Comparison of ENCODE assay signal across 18 cellular contexts in the genomic region with DNA sequence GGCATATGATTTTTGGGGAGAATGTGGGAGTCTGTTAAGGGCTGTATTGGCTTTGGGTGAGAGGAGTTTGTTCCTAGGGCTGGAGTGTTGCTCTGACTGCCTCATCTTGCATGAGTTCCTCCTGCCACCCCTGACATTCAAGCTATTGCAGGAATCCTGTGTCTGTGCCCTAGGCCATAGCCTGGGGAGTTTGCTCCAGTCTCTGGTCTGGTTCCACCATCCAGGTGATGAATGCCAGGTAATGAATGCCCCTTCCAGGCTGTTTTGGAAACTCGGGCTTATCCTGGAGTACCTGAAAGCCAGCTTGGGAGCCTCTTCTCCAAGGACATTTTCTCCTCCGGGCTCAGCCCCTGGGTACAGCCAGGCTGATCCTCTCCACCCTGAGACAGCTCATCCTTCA.
DNase-seq lines count a peak whose midpoint lies in the region; ATAC-seq and TF ChIP-seq lines count a peak whose summit lies in the region.
"Had no signal": no experiment of that assay in that cellular context is flagged by ENCODE, and none has a peak within 500 bp of the region (broad histone marks: within the 10 kb centered on the region; RNA-seq: fewer than 3 reads in every experiment).

No MANE protein-coding gene starts in this region.

- H3K27me3 ChIP-seq in left ventricle myocardium inferior (ENCODE audit: low read depth): no peaks in the 10 kb centered on the region
- no peaks in the 10 kb centered on the region for H3K27me3 ChIP-seq in right cardiac atrium (ENCODE audit: control insufficient read depth, insufficient read depth)
- H3K27me3 ChIP-seq: BLaER1 treated with 17β-estradiol and CSF1 and Interleukin-3, amounts not matched to agents 10 nM and 100 nM had no signal

- no peak overlapping the region for H3K4me3 ChIP-seq in left ventricle myocardium inferior
- no peak overlapping the region for H3K4me3 ChIP-seq in right cardiac atrium (ENCODE audit: low read length)
- H3K4me3 ChIP-seq: A549; BLaER1 treated with 17β-estradiol and CSF1 and Interleukin-3, amounts not matched to agents 10 nM and 100 nM; GM12878 had no signal

- H3K27me3 Mint-ChIP-seq in activated naive CD8-positive, alpha-beta T cell treated with anti-CD3 and anti-CD28 coated beads, Interleukin-2, amount 50 U/mL, for 24 hours: peaks cover 5% of the 10 kb centered on the region

- no peak overlapping the region for H3K4me3 Mint-ChIP-seq in activated naive CD8-positive, alpha-beta T cell treated with anti-CD3 and anti-CD28 coated beads, Interleukin-2, amount 50 U/mL, for 24 hours
- H3K4me3 Mint-ChIP-seq: B cell; CD4-positive, alpha-beta T cell; CD8-positive, alpha-beta T cell had no signal

- H3K27ac ChIP-seq in left ventricle myocardium inferior (replicated peaks): peak overlapping the region; percentile 57
- no peak overlapping the region for H3K27ac ChIP-seq in right cardiac atrium (ENCODE audit: low read length)
- H3K27ac ChIP-seq: 22Rv1; A549; BLaER1 treated with 17β-estradiol and CSF1 and Interleukin-3, amounts not matched to agents 10 nM and 100 nM; C4-2B had no signal

- no peaks in the 10 kb centered on the region for H3K36me3 ChIP-seq in left ventricle myocardium inferior
- H3K36me3 ChIP-seq: BLaER1 treated with 17β-estradiol and CSF1 and Interleukin-3, amounts not matched to agents 10 nM and 100 nM had no signal

- ATAC-seq in right cardiac atrium (no peak), HG03457 (IDR thresholded peaks at IDR 0.05; ENCODE audit: unreplicated experiment) (no peak)
- no peak for ATAC-seq in activated naive CD8-positive, alpha-beta T cell treated with anti-CD3 and anti-CD28 coated beads, Interleukin-2, amount 50 U/mL, for 24 hours
- ATAC-seq: A549; CD8-positive, alpha-beta T cell; GM12878 had no signal

- H3K9me3 ChIP-seq in left ventricle myocardium inferior (replicated peaks) (no peaks in the 10 kb centered on the region), right cardiac atrium (ENCODE audit: control insufficient read depth, low read length) (no peaks in the 10 kb centered on the region)
- H3K9me3 ChIP-seq: A549; BLaER1 treated with 17β-estradiol and CSF1 and Interleukin-3, amounts not matched to agents 10 nM and 100 nM; Caco-2 had no signal

- no peaks in the 10 kb centered on the region for H3K36me3 Mint-ChIP-seq in activated naive CD8-positive, alpha-beta T cell treated with anti-CD3 and anti-CD28 coated beads, Interleukin-2, amount 50 U/mL, for 24 hours (ENCODE audit: low read depth)
- H3K36me3 Mint-ChIP-seq: CD8-positive, alpha-beta T cell had no signal

- no peak overlapping the region for H3K27ac Mint-ChIP-seq in activated naive CD8-positive, alpha-beta T cell treated with anti-CD3 and anti-CD28 coated beads, Interleukin-2, amount 50 U/mL, for 24 hours
- H3K27ac Mint-ChIP-seq: B cell; CD4-positive, alpha-beta T cell; CD8-positive, alpha-beta T cell had no signal

- no peaks in the 10 kb centered on the region for H3K4me1 Mint-ChIP-seq in activated naive CD8-positive, alpha-beta T cell treated with anti-CD3 and anti-CD28 coated beads, Interleukin-2, amount 50 U/mL, for 24 hours
- H3K4me1 Mint-ChIP-seq: B cell had no signal

- no peak for TF ChIP-seq CTCF in left ventricle myocardium inferior (IDR thresholded peaks at IDR 0.05; ENCODE audit: borderline replicate concordance)

- H3K9me3 Mint-ChIP-seq in activated naive CD8-positive, alpha-beta T cell treated with anti-CD3 and anti-CD28 coated beads, Interleukin-2, amount 50 U/mL, for 24 hours: no peaks in the 10 kb centered on the region
- H3K9me3 Mint-ChIP-seq: CD4-positive, alpha-beta T cell; CD8-positive, alpha-beta T cell had no signal

- H3K4me1 ChIP-seq in left ventricle myocardium inferior (peaks cover 13% of the 10 kb centered on the region), right cardiac atrium (ENCODE audit: control insufficient read depth, insufficient read depth, low read length) (no peaks in the 10 kb centered on the region)
- H3K4me1 ChIP-seq: A549; BLaER1 treated with 17β-estradiol and CSF1 and Interleukin-3, amounts not matched to agents 10 nM and 100 nM; Caco-2 had no signal

- intact Hi-C loops in left ventricle myocardium inferior (cut with micrococcal nuclease) (no loop called here), right cardiac atrium (cut with DNase I) (no loop called here)

- 91% methylated on average over 2 of the region's 2 CpGs for WGBS in right cardiac atrium

- DNase-seq in left ventricle myocardium inferior: no peak
- no peak for DNase-seq in right cardiac atrium
- peak; percentile 68 for DNase-seq in islet precursor cell
- no peak for DNase-seq in activated naive CD8-positive, alpha-beta T cell treated with anti-CD3 and anti-CD28 coated beads, Interleukin-2, amount 50 U/mL, for 24 hours
- DNase-seq: AML-193; Caco-2; Calu3; CD4-positive, alpha-beta T cell; CD8-positive, alpha-beta T cell; DMS79 treated with DMSO at 0.1 percent for 48 hours; GDM1 had no signal
